18 cellular contexts compared by ENCODE assay signal in the genomic region with DNA sequence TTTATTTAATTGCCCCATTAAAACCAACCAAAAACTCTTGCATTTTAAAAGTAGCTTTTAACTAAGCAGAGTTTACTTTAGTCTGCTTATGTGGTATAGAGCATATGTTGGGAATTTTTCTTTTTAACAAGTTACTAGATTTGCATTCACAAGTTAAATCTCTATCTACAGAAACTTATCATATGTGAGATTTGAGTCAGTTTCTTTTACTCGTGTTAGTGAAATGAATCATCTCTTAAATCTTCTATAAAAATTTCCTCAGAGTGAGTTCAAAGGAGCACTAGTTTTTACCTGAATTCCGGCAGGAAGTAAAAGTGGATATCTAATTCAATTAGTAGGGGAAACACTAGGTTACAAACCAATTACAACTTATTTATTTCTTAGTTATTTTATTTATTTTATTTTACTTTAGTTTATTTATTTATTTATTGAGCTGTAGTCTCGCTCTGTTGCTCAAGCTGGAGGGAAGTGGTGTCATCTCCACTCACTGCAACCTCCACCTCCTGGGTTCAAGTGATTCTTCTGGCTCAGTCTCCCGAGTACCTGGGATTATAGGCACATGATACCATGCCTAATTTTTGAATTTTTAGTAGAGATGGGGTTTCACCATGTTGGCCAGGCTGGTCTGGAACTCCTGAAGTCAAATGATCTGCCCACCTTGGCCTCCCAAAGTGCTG.
DNase-seq lines count a peak whose midpoint lies in the region; ATAC-seq and TF ChIP-seq lines count a peak whose summit lies in the region.
"Had no signal": no experiment of that assay in that cellular context is flagged by ENCODE, and none has a peak within 500 bp of the region (broad histone marks: within the 10 kb centered on the region; RNA-seq: fewer than 3 reads in every experiment).

No MANE protein-coding gene starts in this region.

- no peaks in the 10 kb centered on the region for H3K36me3 Mint-ChIP-seq in WTC11
- H3K36me3 Mint-ChIP-seq: activated CD4-positive, alpha-beta memory T cell treated with anti-CD3 and anti-CD28 coated beads for 36 hours; naive B cell had no signal

- no peaks in the 10 kb centered on the region for H3K27me3 Mint-ChIP-seq in WTC11 (ENCODE audit: low read depth)
- H3K27me3 Mint-ChIP-seq: activated CD4-positive, alpha-beta memory T cell treated with anti-CD3 and anti-CD28 coated beads for 36 hours; naive B cell had no signal

- H3K4me3 Mint-ChIP-seq in WTC11, result no peak overlapping the region
- H3K4me3 Mint-ChIP-seq: activated CD4-positive, alpha-beta memory T cell treated with anti-CD3 and anti-CD28 coated beads for 36 hours; naive B cell had no signal

- ATAC-seq in GM19025 (IDR thresholded peaks at IDR 0.05; ENCODE audit: low read depth, unreplicated experiment) (peak; percentile 68), HG02588 (IDR thresholded peaks at IDR 0.05; ENCODE audit: unreplicated experiment) (peak; percentile 93), HG03135 (IDR thresholded peaks at IDR 0.05; ENCODE audit: unreplicated experiment) (peak; percentile 83), WTC11 (no peak), HG03045 (IDR thresholded peaks at IDR 0.05; ENCODE audit: unreplicated experiment) (no peak), GM21526 (IDR thresholded peaks at IDR 0.05; ENCODE audit: low FRiP score, unreplicated experiment) (no peak)
- ATAC-seq: psoas muscle, SK-N-SH treated with all-trans-retinoic acid at 6 μM for 48 hours had no signal

- CTCF ChIA-PET in WTC11 (lab: Charles Lee), result no interaction called here

- POLR2A ChIA-PET in WTC11 (lab: Charles Lee), result no interaction called here

- H3K4me1 Mint-ChIP-seq in WTC11, result no peaks in the 10 kb centered on the region
- H3K4me1 Mint-ChIP-seq: naive B cell had no signal

- H3K9me3 Mint-ChIP-seq in WTC11, result no peaks in the 10 kb centered on the region
- H3K9me3 Mint-ChIP-seq: activated CD4-positive, alpha-beta memory T cell treated with anti-CD3 and anti-CD28 coated beads for 36 hours had no signal

- H3K4me3 ChIP-seq in foreskin fibroblast (ENCODE audit: low read depth in 1 of 2, low read length in 2 of 2), result no peak overlapping the region
- H3K4me3 ChIP-seq: psoas muscle had no signal

- no peak overlapping the region for H3K27ac Mint-ChIP-seq in WTC11
- H3K27ac Mint-ChIP-seq: activated CD4-positive, alpha-beta memory T cell treated with anti-CD3 and anti-CD28 coated beads for 36 hours; naive B cell had no signal

- DNase-seq in WTC11 (ENCODE audit: low spot score) (no peak), foreskin fibroblast (no peak), NCI-H526 treated with DMSO at 0.1 percent for 48 hours (lab: John Stamatoyannopoulos, UW) (no peak)
- DNase-seq: activated CD4-positive, alpha-beta memory T cell treated with anti-CD3 and anti-CD28 coated beads for 36 hours; central memory CD4-positive, alpha-beta T cell; effector memory CD4-positive, alpha-beta T cell; H7; naive B cell; NCI-H1436 treated with DMSO at 0.1 percent for 48 hours; NCI-H345; psoas muscle; stimulated activated CD4-positive, alpha-beta T cell treated with anti-CD3 and anti-CD28 coated beads, Interleukin-12 subunit alpha, Interleukin-12 subunit beta, amount 100 ng/mL, for 4 hours had no signal

- no peak for TF ChIP-seq CTCF in WTC11 (IDR thresholded peaks at IDR 0.05)
- no peak for TF ChIP-seq CTCF in foreskin fibroblast (IDR thresholded peaks at IDR 0.05; ENCODE audit: low read depth, low read length)

TF ChIP-seq in WTC11, 78 proteins besides CTCF, POLR2A, EP300 and RAD21:
- TF ChIP-seq, protein P1, sequence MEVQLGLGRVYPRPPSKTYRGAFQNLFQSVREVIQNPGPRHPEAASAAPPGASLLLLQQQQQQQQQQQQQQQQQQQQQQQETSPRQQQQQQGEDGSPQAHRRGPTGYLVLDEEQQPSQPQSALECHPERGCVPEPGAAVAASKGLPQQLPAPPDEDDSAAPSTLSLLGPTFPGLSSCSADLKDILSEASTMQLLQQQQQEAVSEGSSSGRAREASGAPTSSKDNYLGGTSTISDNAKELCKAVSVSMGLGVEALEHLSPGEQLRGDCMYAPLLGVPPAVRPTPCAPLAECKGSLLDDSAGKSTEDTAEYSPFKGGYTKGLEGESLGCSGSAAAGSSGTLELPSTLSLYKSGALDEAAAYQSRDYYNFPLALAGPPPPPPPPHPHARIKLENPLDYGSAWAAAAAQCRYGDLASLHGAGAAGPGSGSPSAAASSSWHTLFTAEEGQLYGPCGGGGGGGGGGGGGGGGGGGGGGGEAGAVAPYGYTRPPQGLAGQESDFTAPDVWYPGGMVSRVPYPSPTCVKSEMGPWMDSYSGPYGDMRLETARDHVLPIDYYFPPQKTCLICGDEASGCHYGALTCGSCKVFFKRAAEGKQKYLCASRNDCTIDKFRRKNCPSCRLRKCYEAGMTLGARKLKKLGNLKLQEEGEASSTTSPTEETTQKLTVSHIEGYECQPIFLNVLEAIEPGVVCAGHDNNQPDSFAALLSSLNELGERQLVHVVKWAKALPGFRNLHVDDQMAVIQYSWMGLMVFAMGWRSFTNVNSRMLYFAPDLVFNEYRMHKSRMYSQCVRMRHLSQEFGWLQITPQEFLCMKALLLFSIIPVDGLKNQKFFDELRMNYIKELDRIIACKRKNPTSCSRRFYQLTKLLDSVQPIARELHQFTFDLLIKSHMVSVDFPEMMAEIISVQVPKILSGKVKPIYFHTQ (CRISPR knock-in tag; IDR thresholded peaks at IDR 0.05), result no peak
- peak; percentile 22; the same call in 1 of the 2 replicates for TF ChIP-seq HMGA2 (CRISPR knock-in tag; IDR thresholded peaks at IDR 0.05)
TF ChIP-seq in WTC11: peak in this region for 1.

Comparison
In these comparisons a context has a peak if more than half of its experiments do, and no peak if none do; other contexts are left out.
1. ATAC-seq: peak in GM19025 (single experiment), HG02588 (single experiment) and HG03135 (single experiment); none in WTC11 (single experiment), HG03045 (single experiment) and GM21526 (single experiment).